In the genomic region with DNA sequence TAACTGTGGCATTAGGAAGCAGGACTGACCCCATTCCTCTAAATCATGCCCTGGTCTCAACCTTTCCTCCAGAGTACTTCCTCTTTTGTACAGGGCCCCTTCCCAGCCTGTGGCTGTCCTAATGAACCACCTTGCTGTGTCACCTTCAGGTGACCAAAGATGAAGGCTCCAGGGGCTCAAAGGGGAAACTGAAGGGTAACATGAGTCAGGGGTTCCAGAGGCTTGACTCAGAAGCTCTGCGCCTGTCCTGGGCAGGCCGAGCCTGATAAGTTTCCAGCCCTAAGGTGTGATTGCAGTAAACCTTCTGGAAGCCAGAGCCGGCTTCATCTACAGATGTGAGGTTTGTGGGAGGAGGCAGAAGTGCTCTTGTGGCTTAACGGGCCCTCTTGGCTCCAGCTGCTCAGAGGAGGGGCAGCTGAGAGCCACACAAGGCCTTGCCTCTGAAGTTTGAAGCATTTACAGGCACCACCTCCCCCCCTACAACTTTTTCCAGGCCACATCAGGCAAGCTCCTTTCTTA, we compare ENCODE assay signal across 8 cellular contexts.
DNase-seq lines count a peak whose midpoint lies in the region; ATAC-seq, FAIRE-seq and TF ChIP-seq lines count a peak whose summit lies in the region.

No MANE protein-coding gene starts in this region.

- ATAC-seq in natural killer cell treated with Interleukin-12 subunit alpha and Interleukin-12 subunit beta and Interleukin-15 and Interleukin-18, amount 100 ng/mL, for 72 hours = peak; percentile 85
- ATAC-seq in left lobe of liver (no peak), left colon (no peak)

- no peak for FAIRE-seq in H54 (lab: Jason Lieb, UNC)

- no peak for TF ChIP-seq POLR2A in H54 (IDR thresholded peaks at IDR 0.05; ENCODE audit: low read depth, low read length)

- peak overlapping the region; percentile 72 to 90 for H3K27ac Mint-ChIP-seq in natural killer cell treated with Interleukin-12 subunit alpha and Interleukin-12 subunit beta and Interleukin-15 and Interleukin-18, amount 100 ng/mL, for 72 hours

- H3K36me3 Mint-ChIP-seq in natural killer cell treated with Interleukin-12 subunit alpha and Interleukin-12 subunit beta and Interleukin-15 and Interleukin-18, amount 100 ng/mL, for 72 hours = no peaks in the 10 kb centered on the region

- H3K4me1 Mint-ChIP-seq in natural killer cell treated with Interleukin-12 subunit alpha and Interleukin-12 subunit beta and Interleukin-15 and Interleukin-18, amount 100 ng/mL, for 72 hours (ENCODE audit: low read depth in 2 of 2) = peaks cover 31 to 48% of the 10 kb centered on the region in 2 donors

- in situ Hi-C loops in GM13977 (cut with MboI; ENCODE audit: low pct_unique_long_range_greater_than_20kb, low sequenced_read_pairs, unreplicated experiment) = no loop called here

- no peaks in the 10 kb centered on the region for H3K9me3 Mint-ChIP-seq in natural killer cell treated with Interleukin-12 subunit alpha and Interleukin-12 subunit beta and Interleukin-15 and Interleukin-18, amount 100 ng/mL, for 72 hours

- H3K27me3 Mint-ChIP-seq in natural killer cell treated with Interleukin-12 subunit alpha and Interleukin-12 subunit beta and Interleukin-15 and Interleukin-18, amount 100 ng/mL, for 72 hours = no peaks in the 10 kb centered on the region

- intact Hi-C loops in left colon (cut with DNase I, micrococcal nuclease) = no loop called here

- DNase-seq in GM13977 (ENCODE audit: low spot score) (peak; percentile 74), H54 (ENCODE audit: insufficient read length, low spot score) (peak; percentile 21), NCI-H226 (peak; percentile 82), left lobe of liver (ENCODE audit: low spot score) (no peak), NCI-H345 treated with DMSO at 0.1 percent for 48 hours (lab: John Stamatoyannopoulos, UW; ENCODE audit: unreplicated experiment) (no peak), left colon (no peak)
- peak; percentile 18 for DNase-seq in activated effector memory CD4-positive, alpha-beta T cell treated with Interleukin-2 at 50 U/mL for 16 hours
- DNase-seq in natural killer cell treated with Interleukin-12 subunit alpha and Interleukin-12 subunit beta and Interleukin-15 and Interleukin-18, amount 100 ng/mL, for 72 hours (ENCODE audit: low spot score) = peak; percentile 76

- H3K4me3 Mint-ChIP-seq in natural killer cell treated with Interleukin-12 subunit alpha and Interleukin-12 subunit beta and Interleukin-15 and Interleukin-18, amount 100 ng/mL, for 72 hours = peak overlapping the region; percentile 50

- no peak for TF ChIP-seq CTCF in GM13977 (IDR thresholded peaks at IDR 0.05; ENCODE audit: extremely low read depth, insufficient read depth, missing control alignments)

Comparison
In these comparisons a context has a peak if more than half of its experiments do, and no peak if none do; other contexts are left out.
1. DNase-seq: peak in GM13977 (single experiment), H54 (single experiment), NCI-H226 (single experiment), activated effector memory CD4-positive, alpha-beta T cell treated with Interleukin-2 at 50 U/mL for 16 hours (single experiment) and natural killer cell treated with Interleukin-12 subunit alpha and Interleukin-12 subunit beta and Interleukin-15 and Interleukin-18, amount 100 ng/mL, for 72 hours (single experiment); none in left lobe of liver (single experiment), NCI-H345 treated with DMSO at 0.1 percent for 48 hours (single experiment) and left colon (0 of 2).
2. ATAC-seq: peak in natural killer cell treated with Interleukin-12 subunit alpha and Interleukin-12 subunit beta and Interleukin-15 and Interleukin-18, amount 100 ng/mL, for 72 hours (2 of 2); none in left lobe of liver (single experiment) and left colon (single experiment).